23 cellular contexts compared by ENCODE assay signal in genomic region chr2:26268184-26268583, GRCh38. TPM values are rescaled to one million over a fixed set of nuclear protein-coding genes. Genes with fewer than 3 reads are reported as not detected.
A peak's percentile ranks its signal among the peaks of the same experiment; 100 is the strongest.
DNase-seq lines count a peak whose midpoint lies in the region; ATAC-seq and TF ChIP-seq lines count a peak whose summit lies in the region.
"Had no signal": no experiment of that assay in that cellular context is flagged by ENCODE, and none has a peak within 500 bp of the region (broad histone marks: within the 10 kb centered on the region; RNA-seq: fewer than 3 reads in every experiment).

No MANE protein-coding gene starts in this region.

- no peak overlapping the region for H3K23ac ChIP-seq in mesenchymal stem cell (ENCODE audit: low read length in 2 of 2)

- H2BK15ac ChIP-seq in mesenchymal stem cell (ENCODE audit: low read depth, poor library complexity, severe bottlenecking) = no peak overlapping the region

- peaks cover 4 to 38% of the 10 kb centered on the region in 2 experiments for H3K36me3 ChIP-seq in mesenchymal stem cell (ENCODE audit: control insufficient read depth in 1 of 2, insufficient read depth in 2 of 2, low read depth in 1 of 2, low read length in 2 of 2)

- no peak overlapping the region for H3K9ac ChIP-seq in mesenchymal stem cell (ENCODE audit: low read length)

- no peak overlapping the region for H3K27ac Mint-ChIP-seq in T-helper 2 cell treated with Interferon-gamma antibody and Interleukin-4, amounts not matched to agents 5 μg/mL and 100 μg/mL, for 36 hours
- H3K27ac Mint-ChIP-seq in osteocyte (ENCODE audit: unreplicated experiment) = no peak overlapping the region
- H3K27ac Mint-ChIP-seq: endodermal cell; naive thymus-derived CD4-positive, alpha-beta T cell; T-helper 17 cell had no signal

- peaks cover 5% of the 10 kb centered on the region for H3K4me1 Mint-ChIP-seq in T-helper 2 cell treated with Interferon-gamma antibody and Interleukin-4, amounts not matched to agents 5 μg/mL and 100 μg/mL, for 36 hours (ENCODE audit: low read depth)
- no peaks in the 10 kb centered on the region for H3K4me1 Mint-ChIP-seq in osteocyte (ENCODE audit: unreplicated experiment)
- H3K4me1 Mint-ChIP-seq: endodermal cell had no signal

- DNase-seq in HL-60 (ENCODE audit: low read depth in 1 of 2, low spot score in 1 of 2) (peak in 1 of 2 experiments; percentile 51), NOMO-1 treated with DMSO at 0.1 percent for 48 hours (lab: John Stamatoyannopoulos, UW; ENCODE audit: unreplicated experiment) (peak; percentile 48), choroid plexus epithelial cell (ENCODE audit: low read depth) (peak; percentile 76), mesenchymal stem cell (peak; percentile 25), left lobe of liver (ENCODE audit: low spot score) (no peak), osteocyte (ENCODE audit: extremely low spot score, unreplicated experiment) (no peak)
- DNase-seq in T-helper 2 cell treated with Interferon-gamma antibody and Interleukin-4, amounts not matched to agents 5 μg/mL and 100 μg/mL, for 36 hours (ENCODE audit: low spot score) = no peak
- DNase-seq: activated CD8-positive, alpha-beta memory T cell treated with anti-CD3 and anti-CD28 coated beads for 24 hours; cerebellar nuclear complex; endodermal cell; GF-D8; lower lobe of right lung; naive thymus-derived CD4-positive, alpha-beta T cell; NCI-H1105 treated with DMSO at 0.1 percent for 48 hours; NCI-H2171; NCI-H82; posterior cingulate gyrus; RPMI8226; small intestine; T-helper 17 cell; testis had no signal

- no peak for ATAC-seq in left lobe of liver
- ATAC-seq: gastroesophageal sphincter; naive thymus-derived CD4-positive, alpha-beta T cell; T-helper 17 cell had no signal

- no peaks in the 10 kb centered on the region for H3K4me1 ChIP-seq in mesenchymal stem cell (ENCODE audit: control insufficient read depth, insufficient read depth, low read depth, low read length)
- H3K4me1 ChIP-seq: testis had no signal

- H3K27me3 Mint-ChIP-seq in T-helper 2 cell treated with Interferon-gamma antibody and Interleukin-4, amounts not matched to agents 5 μg/mL and 100 μg/mL, for 36 hours (ENCODE audit: low read depth) = no peaks in the 10 kb centered on the region
- H3K27me3 Mint-ChIP-seq in osteocyte (ENCODE audit: unreplicated experiment) = no peaks in the 10 kb centered on the region
- H3K27me3 Mint-ChIP-seq: IgD-negative memory B cell; naive thymus-derived CD4-positive, alpha-beta T cell; T-helper 17 cell had no signal

- H3K4me2 ChIP-seq in mesenchymal stem cell (ENCODE audit: low read length, poor library complexity, severe bottlenecking) = no peak overlapping the region

- peaks cover 9% of the 10 kb centered on the region for H3K36me3 Mint-ChIP-seq in T-helper 2 cell treated with Interferon-gamma antibody and Interleukin-4, amounts not matched to agents 5 μg/mL and 100 μg/mL, for 36 hours (ENCODE audit: low read depth)
- peaks cover 26% of the 10 kb centered on the region for H3K36me3 Mint-ChIP-seq in osteocyte (ENCODE audit: unreplicated experiment)

- no peaks in the 10 kb centered on the region for H3K9me3 ChIP-seq in mesenchymal stem cell (ENCODE audit: control insufficient read depth, low read length)
- H3K9me3 ChIP-seq: gastroesophageal sphincter, lower lobe of right lung, testis had no signal

- no peak overlapping the region for H3K4me3 Mint-ChIP-seq in T-helper 2 cell treated with Interferon-gamma antibody and Interleukin-4, amounts not matched to agents 5 μg/mL and 100 μg/mL, for 36 hours
- H3K4me3 Mint-ChIP-seq in osteocyte (ENCODE audit: unreplicated experiment) = no peak overlapping the region
- H3K4me3 Mint-ChIP-seq: endodermal cell; IgD-negative memory B cell; naive thymus-derived CD4-positive, alpha-beta T cell; T-helper 17 cell had no signal

- H3K14ac ChIP-seq in mesenchymal stem cell (ENCODE audit: low read length in 2 of 2) = no peak overlapping the region

- H2BK120ac ChIP-seq in mesenchymal stem cell (ENCODE audit: low read depth, low read length) = no peak overlapping the region

- H2AK5ac ChIP-seq in mesenchymal stem cell (ENCODE audit: low read length, severe bottlenecking) = no peak overlapping the region

- no peak overlapping the region for H4K8ac ChIP-seq in mesenchymal stem cell (ENCODE audit: low read length)

- H2BK12ac ChIP-seq in mesenchymal stem cell (ENCODE audit: low read length in 2 of 2) = no peak overlapping the region

- H3K27me3 ChIP-seq in HL-60 (ENCODE audit: insufficient read depth, poor library complexity, severe bottlenecking) (no peaks in the 10 kb centered on the region), mesenchymal stem cell (ENCODE audit: control insufficient read depth in 1 of 2, insufficient read depth in 1 of 2, low read length in 2 of 2) (no peaks in the 10 kb centered on the region)
- H3K27me3 ChIP-seq: gastroesophageal sphincter, testis had no signal

- peaks cover 4% of the 10 kb centered on the region for H3K79me1 ChIP-seq in mesenchymal stem cell (replicated peaks; ENCODE audit: low read length, poor library complexity, severe bottlenecking)

- H2AFZ ChIP-seq in mesenchymal stem cell (ENCODE audit: low read depth, low read length) = no peak overlapping the region

- H3K27ac ChIP-seq in HL-60 (replicated peaks) (0 out of 2 replicates have a peak overlapping the region, but pooled peaks have one; percentile 1), mesenchymal stem cell (ENCODE audit: low read length, poor library complexity, severe bottlenecking) (no peak overlapping the region)
- H3K27ac ChIP-seq: gastroesophageal sphincter, lower lobe of right lung, testis had no signal

- no peak for TF ChIP-seq CTCF in HL-60 (IDR thresholded peaks at IDR 0.05; ENCODE audit: insufficient read depth, low read length)
- TF ChIP-seq CTCF in choroid plexus epithelial cell (conservative IDR thresholded peaks at IDR 0.05; ENCODE audit: low read depth, low read length) = no peak
- no peak for TF ChIP-seq CTCF in osteocyte (IDR thresholded peaks at IDR 0.05)

- H3K4me3 ChIP-seq in HL-60 (replicated peaks; ENCODE audit: insufficient read depth, low read length) (no peak overlapping the region), choroid plexus epithelial cell (ENCODE audit: low read depth, low read length) (no peak overlapping the region), mesenchymal stem cell (ENCODE audit: insufficient read depth in 1 of 2, low read depth in 1 of 2, low read length in 2 of 2) (no peak overlapping the region)
- H3K4me3 ChIP-seq: gastroesophageal sphincter, lower lobe of right lung, testis had no signal

- H3K9me3 Mint-ChIP-seq in T-helper 2 cell treated with Interferon-gamma antibody and Interleukin-4, amounts not matched to agents 5 μg/mL and 100 μg/mL, for 36 hours = no peaks in the 10 kb centered on the region
- no peaks in the 10 kb centered on the region for H3K9me3 Mint-ChIP-seq in osteocyte (ENCODE audit: unreplicated experiment)
- H3K9me3 Mint-ChIP-seq: endodermal cell; IgD-negative memory B cell; naive thymus-derived CD4-positive, alpha-beta T cell had no signal

- WGBS in mesenchymal stem cell = 88% methylated on average over 4 of the region's 5 CpGs

- no peak overlapping the region for H3K18ac ChIP-seq in mesenchymal stem cell (ENCODE audit: low read depth in 1 of 2, low read length in 2 of 2)

- no peak overlapping the region for H4K91ac ChIP-seq in mesenchymal stem cell (ENCODE audit: low read length)

- no peak overlapping the region for H2BK5ac ChIP-seq in mesenchymal stem cell (ENCODE audit: low read depth, low read length, poor library complexity, severe bottlenecking)

- H3K4ac ChIP-seq in mesenchymal stem cell (ENCODE audit: low read depth in 1 of 2, low read length in 2 of 2) = no peak overlapping the region

RNA-seq across cellular contexts. Expression of gene HADHB, which starts 23.4 kb away (rescaled TPM):
- 92.6 TPM for polyA plus RNA-seq in mesenchymal stem cell (2013, experiment 1 of 2)
- 93.5 TPM for polyA plus RNA-seq in mesenchymal stem cell (2013, experiment 2 of 2)
- total RNA-seq in left lobe of liver (178 TPM), osteocyte (93.1 and 98.5 TPM in 2 replicates)

RNA-seq across cellular contexts. Expression of gene HADHA, which starts 23.8 kb away (rescaled TPM):
- polyA plus RNA-seq in mesenchymal stem cell (2013, experiment 1 of 2) = 133 TPM
- polyA plus RNA-seq in mesenchymal stem cell (2013, experiment 2 of 2) = 135 TPM
- total RNA-seq in left lobe of liver = 144 TPM
- 114 and 124 TPM in 2 replicates for total RNA-seq in osteocyte

Comparison
In these comparisons a context has a peak if more than half of its experiments do, and no peak if none do; other contexts are left out.
1. DNase-seq: peak in NOMO-1 treated with DMSO at 0.1 percent for 48 hours (single experiment), choroid plexus epithelial cell (single experiment) and mesenchymal stem cell (single experiment); none in T-helper 2 cell treated with Interferon-gamma antibody and Interleukin-4, amounts not matched to agents 5 μg/mL and 100 μg/mL, for 36 hours (single experiment), left lobe of liver (single experiment) and osteocyte (single experiment).